ENCODE assay signal across 8 cellular contexts in the genomic region with DNA sequence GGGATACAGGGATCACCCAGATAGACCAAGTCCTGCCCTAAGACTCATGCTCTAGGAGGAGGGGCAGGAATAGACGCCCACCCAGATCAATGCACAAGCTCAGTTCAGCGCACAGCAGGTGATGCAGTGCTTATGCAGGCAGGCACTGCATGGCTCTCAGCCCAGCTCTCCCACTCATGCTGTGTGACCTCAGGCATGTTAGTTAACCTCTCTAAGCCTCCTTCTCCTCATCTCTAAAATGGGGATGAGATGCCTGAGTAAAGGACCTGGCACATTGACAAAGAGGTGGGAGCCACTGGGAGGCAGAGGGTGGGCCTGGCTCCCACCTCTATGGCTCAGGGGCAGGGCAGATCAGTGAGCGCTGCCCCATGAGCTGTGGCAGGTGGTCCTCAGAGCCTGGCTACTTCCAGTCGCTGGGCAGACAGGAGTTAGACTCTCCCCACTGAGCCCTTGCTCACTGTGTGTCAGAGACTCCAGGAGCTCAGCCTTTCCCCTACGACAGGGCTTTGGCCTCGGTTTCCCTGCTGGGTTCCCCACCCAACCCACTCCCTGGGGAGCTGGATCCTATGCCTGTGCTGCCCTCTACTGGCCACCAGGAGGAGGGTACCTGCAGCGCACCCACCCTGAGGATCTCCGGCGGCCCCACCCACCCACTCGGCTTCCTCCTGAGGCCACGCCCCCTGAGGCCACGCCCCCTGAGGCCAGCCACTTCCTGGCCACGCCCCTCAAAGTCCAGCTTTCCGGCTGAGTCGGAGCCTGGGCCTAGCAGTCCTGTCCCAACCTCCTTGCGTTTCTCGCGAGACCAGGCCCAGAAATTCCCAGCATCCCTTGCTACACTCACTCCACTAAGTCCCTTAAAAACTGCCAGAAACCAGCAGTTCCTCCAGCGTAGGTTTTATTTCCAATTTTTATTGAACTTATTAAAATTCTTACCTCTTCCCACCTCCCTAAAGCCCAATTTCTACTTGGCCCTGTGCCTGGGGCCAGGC.
DNase-seq lines count a peak whose midpoint lies in the region; ATAC-seq and TF ChIP-seq lines count a peak whose summit lies in the region.

No MANE protein-coding gene starts in this region.

- H3K4me3 ChIP-seq in GM23338 (no peak overlapping the region), OCI-LY1 (ENCODE audit: low read depth, low read length, poor library complexity, severe bottlenecking) (no peak overlapping the region), fibroblast of the aortic adventitia (ENCODE audit: low read depth, low read length) (no peak overlapping the region)

- H3K27ac ChIP-seq in GM23338 (ENCODE audit: low read depth) (no peak overlapping the region), OCI-LY1 (ENCODE audit: low read depth, low read length, poor library complexity, severe bottlenecking) (no peak overlapping the region)

- H3K4me3 Mint-ChIP-seq in GM23338 = no peak overlapping the region
- H3K4me3 Mint-ChIP-seq in osteocyte (ENCODE audit: unreplicated experiment) = no peak overlapping the region

- H3K79me2 ChIP-seq in GM23338 (replicated peaks; ENCODE audit: insufficient read depth) (no peaks in the 10 kb centered on the region), OCI-LY1 (ENCODE audit: insufficient read depth, low read length) (no peaks in the 10 kb centered on the region)

- peak overlapping the region; percentile 86; the same call in 1 of the 2 replicates for H2AFZ ChIP-seq in GM23338
- no peak overlapping the region for H2AFZ ChIP-seq in OCI-LY1 (ENCODE audit: low read length)

- H3K9me3 Mint-ChIP-seq in GM23338 (peaks cover 42% of the 10 kb centered on the region), osteocyte (ENCODE audit: unreplicated experiment) (peaks cover 22% of the 10 kb centered on the region)

- TF ChIP-seq CTCF in GM23338 (conservative IDR thresholded peaks at IDR 0.05; ENCODE audit: low read depth in 2 of 2) (peak; percentile 67 to 90), OCI-LY1 (IDR thresholded peaks at IDR 0.05; ENCODE audit: low read length) (peak; percentile 70), fibroblast of the aortic adventitia (IDR thresholded peaks at IDR 0.05; ENCODE audit: insufficient read depth, low read length) (peak; percentile 57), osteocyte (IDR thresholded peaks at IDR 0.05) (peak; percentile 45)

- no peaks in the 10 kb centered on the region for H4K20me1 ChIP-seq in GM23338 (replicated peaks; ENCODE audit: insufficient read depth)
- H4K20me1 ChIP-seq in OCI-LY1 (ENCODE audit: insufficient read depth, low read length) = no peaks in the 10 kb centered on the region

- DNase-seq in AG20443 (ENCODE audit: low spot score) (peak; percentile 89), GM23338 (ENCODE audit: low spot score) (peak; percentile 92), activated T-cell treated with anti-CD3 and anti-CD28 coated beads for 1 hour (ENCODE audit: low read depth) (peak; percentile 25), fibroblast of the aortic adventitia (ENCODE audit: low read depth) (peak; percentile 47), osteocyte (ENCODE audit: extremely low spot score, unreplicated experiment) (peak; percentile 87)

- ATAC-seq in GM23338 (peak; percentile 96), GM19455 (IDR thresholded peaks at IDR 0.05; ENCODE audit: unreplicated experiment) (no peak), GM21381 (IDR thresholded peaks at IDR 0.05; ENCODE audit: unreplicated experiment) (no peak)

- peaks cover 6% of the 10 kb centered on the region; the same call in 1 of the 2 replicates for H3K9me3 ChIP-seq in OCI-LY1 (ENCODE audit: low read length)

- H3K27ac Mint-ChIP-seq in GM23338 = no peak overlapping the region
- H3K27ac Mint-ChIP-seq in osteocyte (ENCODE audit: unreplicated experiment) = no peak overlapping the region

- H3K4me1 Mint-ChIP-seq in GM23338 (no peaks in the 10 kb centered on the region; the same call in 2 of the 3 replicates), osteocyte (ENCODE audit: unreplicated experiment) (no peaks in the 10 kb centered on the region)

- H3K36me3 Mint-ChIP-seq in GM23338 (ENCODE audit: low read depth) (no peaks in the 10 kb centered on the region), osteocyte (ENCODE audit: unreplicated experiment) (no peaks in the 10 kb centered on the region)

- no peaks in the 10 kb centered on the region for H3F3A ChIP-seq in GM23338 (replicated peaks; ENCODE audit: low read depth)
- no peaks in the 10 kb centered on the region for H3F3A ChIP-seq in OCI-LY1 (ENCODE audit: insufficient read depth, low read length)

- H3K4me1 ChIP-seq in GM23338 (ENCODE audit: insufficient read depth) = no peaks in the 10 kb centered on the region
- H3K4me1 ChIP-seq in OCI-LY1 (ENCODE audit: insufficient read depth, low read length, severe bottlenecking) = no peaks in the 10 kb centered on the region

- no peaks in the 10 kb centered on the region; the same call in 1 of the 2 replicates for H3K36me3 ChIP-seq in GM23338 (ENCODE audit: insufficient read depth)
- no peaks in the 10 kb centered on the region for H3K36me3 ChIP-seq in OCI-LY1 (ENCODE audit: insufficient read depth, low read length)

- H3K4me2 ChIP-seq in GM23338 (no peak overlapping the region), OCI-LY1 (ENCODE audit: low read length) (no peak overlapping the region)

- H3K27me3 Mint-ChIP-seq in GM23338 (ENCODE audit: insufficient read depth, low read depth, poor library complexity) (peaks cover 7% of the 10 kb centered on the region), osteocyte (ENCODE audit: unreplicated experiment) (no peaks in the 10 kb centered on the region)

- no peaks in the 10 kb centered on the region for H3K27me3 ChIP-seq in GM23338 (ENCODE audit: insufficient read depth)
- no peaks in the 10 kb centered on the region for H3K27me3 ChIP-seq in OCI-LY1 (ENCODE audit: insufficient read depth, low read length)

- H3K9me2 ChIP-seq in GM23338 (ENCODE audit: insufficient read depth) (peaks cover 5% of the 10 kb centered on the region; the same call in 1 of the 2 replicates), OCI-LY1 (ENCODE audit: low read depth, low read length) (no peaks in the 10 kb centered on the region)

- H3K9ac ChIP-seq in OCI-LY1 (ENCODE audit: low read length) = no peak overlapping the region

TF ChIP-seq in GM23338, 12 proteins besides CTCF, POLR2A, EP300 and RAD21 (continues in another document):
- no peak for TF ChIP-seq POLR2AphosphoS5 (IDR thresholded peaks at IDR 0.05; ENCODE audit: low read depth)
- TF ChIP-seq, protein P1, sequence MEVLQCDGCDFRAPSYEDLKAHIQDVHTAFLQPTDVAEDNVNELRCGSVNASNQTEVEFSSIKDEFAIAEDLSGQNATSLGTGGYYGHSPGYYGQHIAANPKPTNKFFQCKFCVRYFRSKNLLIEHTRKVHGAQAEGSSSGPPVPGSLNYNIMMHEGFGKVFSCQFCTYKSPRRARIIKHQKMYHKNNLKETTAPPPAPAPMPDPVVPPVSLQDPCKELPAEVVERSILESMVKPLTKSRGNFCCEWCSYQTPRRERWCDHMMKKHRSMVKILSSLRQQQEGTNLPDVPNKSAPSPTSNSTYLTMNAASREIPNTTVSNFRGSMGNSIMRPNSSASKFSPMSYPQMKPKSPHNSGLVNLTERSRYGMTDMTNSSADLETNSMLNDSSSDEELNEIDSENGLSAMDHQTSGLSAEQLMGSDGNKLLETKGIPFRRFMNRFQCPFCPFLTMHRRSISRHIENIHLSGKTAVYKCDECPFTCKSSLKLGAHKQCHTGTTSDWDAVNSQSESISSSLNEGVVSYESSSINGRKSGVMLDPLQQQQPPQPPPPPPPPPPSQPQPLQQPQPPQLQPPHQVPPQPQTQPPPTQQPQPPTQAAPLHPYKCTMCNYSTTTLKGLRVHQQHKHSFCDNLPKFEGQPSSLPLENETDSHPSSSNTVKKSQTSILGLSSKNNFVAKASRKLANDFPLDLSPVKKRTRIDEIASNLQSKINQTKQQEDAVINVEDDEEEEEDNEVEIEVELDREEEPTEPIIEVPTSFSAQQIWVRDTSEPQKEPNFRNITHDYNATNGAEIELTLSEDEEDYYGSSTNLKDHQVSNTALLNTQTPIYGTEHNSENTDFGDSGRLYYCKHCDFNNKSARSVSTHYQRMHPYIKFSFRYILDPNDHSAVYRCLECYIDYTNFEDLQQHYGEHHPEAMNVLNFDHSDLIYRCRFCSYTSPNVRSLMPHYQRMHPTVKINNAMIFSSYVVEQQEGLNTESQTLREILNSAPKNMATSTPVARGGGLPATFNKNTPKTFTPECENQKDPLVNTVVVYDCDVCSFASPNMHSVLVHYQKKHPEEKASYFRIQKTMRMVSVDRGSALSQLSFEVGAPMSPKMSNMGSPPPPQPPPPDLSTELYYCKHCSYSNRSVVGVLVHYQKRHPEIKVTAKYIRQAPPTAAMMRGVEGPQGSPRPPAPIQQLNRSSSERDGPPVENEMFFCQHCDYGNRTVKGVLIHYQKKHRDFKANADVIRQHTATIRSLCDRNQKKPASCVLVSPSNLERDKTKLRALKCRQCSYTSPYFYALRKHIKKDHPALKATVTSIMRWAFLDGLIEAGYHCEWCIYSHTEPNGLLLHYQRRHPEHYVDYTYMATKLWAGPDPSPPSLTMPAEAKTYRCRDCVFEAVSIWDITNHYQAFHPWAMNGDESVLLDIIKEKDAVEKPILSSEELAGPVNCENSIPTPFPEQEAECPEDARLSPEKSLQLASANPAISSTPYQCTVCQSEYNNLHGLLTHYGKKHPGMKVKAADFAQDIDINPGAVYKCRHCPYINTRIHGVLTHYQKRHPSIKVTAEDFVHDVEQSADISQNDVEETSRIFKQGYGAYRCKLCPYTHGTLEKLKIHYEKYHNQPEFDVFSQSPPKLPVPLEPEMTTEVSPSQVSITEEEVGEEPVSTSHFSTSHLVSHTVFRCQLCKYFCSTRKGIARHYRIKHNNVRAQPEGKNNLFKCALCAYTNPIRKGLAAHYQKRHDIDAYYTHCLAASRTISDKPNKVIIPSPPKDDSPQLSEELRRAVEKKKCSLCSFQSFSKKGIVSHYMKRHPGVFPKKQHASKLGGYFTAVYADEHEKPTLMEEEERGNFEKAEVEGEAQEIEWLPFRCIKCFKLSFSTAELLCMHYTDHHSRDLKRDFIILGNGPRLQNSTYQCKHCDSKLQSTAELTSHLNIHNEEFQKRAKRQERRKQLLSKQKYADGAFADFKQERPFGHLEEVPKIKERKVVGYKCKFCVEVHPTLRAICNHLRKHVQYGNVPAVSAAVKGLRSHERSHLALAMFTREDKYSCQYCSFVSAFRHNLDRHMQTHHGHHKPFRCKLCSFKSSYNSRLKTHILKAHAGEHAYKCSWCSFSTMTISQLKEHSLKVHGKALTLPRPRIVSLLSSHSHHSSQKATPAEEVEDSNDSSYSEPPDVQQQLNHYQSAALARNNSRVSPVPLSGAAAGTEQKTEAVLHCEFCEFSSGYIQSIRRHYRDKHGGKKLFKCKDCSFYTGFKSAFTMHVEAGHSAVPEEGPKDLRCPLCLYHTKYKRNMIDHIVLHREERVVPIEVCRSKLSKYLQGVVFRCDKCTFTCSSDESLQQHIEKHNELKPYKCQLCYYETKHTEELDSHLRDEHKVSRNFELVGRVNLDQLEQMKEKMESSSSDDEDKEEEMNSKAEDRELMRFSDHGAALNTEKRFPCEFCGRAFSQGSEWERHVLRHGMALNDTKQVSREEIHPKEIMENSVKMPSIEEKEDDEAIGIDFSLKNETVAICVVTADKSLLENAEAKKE (CRISPR knock-in tag; IDR thresholded peaks at IDR 0.05) = no peak

Comparison
In these comparisons a context has a peak if more than half of its experiments do, and no peak if none do; other contexts are left out.
1. DNase-seq: peak in every context shown above with its lines; median percentile 92 in GM23338; 89 in AG20443; 87 in osteocyte; 47 in fibroblast of the aortic adventitia; 25 in activated T-cell treated with anti-CD3 and anti-CD28 coated beads for 1 hour.